In genomic region chr19:7272856-7273578, GRCh38 we compare ENCODE assay signal across 13 cellular contexts. TPM values are rescaled to one million over a fixed set of nuclear protein-coding genes. Genes with fewer than 3 reads are reported as not detected.
DNase-seq lines count a peak whose midpoint lies in the region; ATAC-seq and TF ChIP-seq lines count a peak whose summit lies in the region.
"Had no signal": no experiment of that assay in that cellular context is flagged by ENCODE, and none has a peak within 500 bp of the region (broad histone marks: within the 10 kb centered on the region; RNA-seq: fewer than 3 reads in every experiment).

No MANE protein-coding gene starts in this region.

- no peaks in the 10 kb centered on the region for H3K36me3 ChIP-seq in DND-41 (ENCODE audit: insufficient read depth, low read length)
- no peaks in the 10 kb centered on the region for H3K36me3 ChIP-seq in uterus
- H3K36me3 ChIP-seq: transverse colon had no signal

- no peaks in the 10 kb centered on the region for H4K20me1 ChIP-seq in DND-41 (ENCODE audit: insufficient read depth, low read length)

- H3K4me1 ChIP-seq in DND-41 (ENCODE audit: insufficient read depth, low read length) (peaks cover 22% of the 10 kb centered on the region), uterus (no peaks in the 10 kb centered on the region)

- no peak overlapping the region; the same call in 1 of the 2 replicates for H3K9ac ChIP-seq in DND-41 (ENCODE audit: low read depth, low read length)

- H3K27me3 ChIP-seq in DND-41 (ENCODE audit: insufficient read depth, low read length, poor library complexity) (no peaks in the 10 kb centered on the region), uterus (no peaks in the 10 kb centered on the region)
- H3K27me3 ChIP-seq: transverse colon had no signal

- no peak for TF ChIP-seq POLR2A in uterus (IDR thresholded peaks at IDR 0.05)

- no peak overlapping the region for H2AFZ ChIP-seq in DND-41 (ENCODE audit: low read depth, low read length)

- peak; percentile 93 for ATAC-seq in DND-41 (ENCODE audit: insufficient read depth, low read depth)
- ATAC-seq in GM19463 (IDR thresholded peaks at IDR 0.05; ENCODE audit: unreplicated experiment), result peak; percentile 51
- ATAC-seq in left lobe of liver, result no peak

- intact Hi-C loops in uterus (cut with DNase I; ENCODE audit: low total_unique reads), result no loop called here

- peak; percentile 20 for DNase-seq in DND-41
- peak; percentile 53 to 68 for DNase-seq in Kasumi-1 (lab: John Stamatoyannopoulos, UW)
- peak; percentile 20 to 21 for DNase-seq in cardiac fibroblast (ENCODE audit: low read depth in 2 of 2)
- DNase-seq in activated T-cell treated with anti-CD3 and anti-CD28 coated beads for 4 hours, result no peak
- no peak for DNase-seq in uterus
- no peak for DNase-seq in left lobe of liver (ENCODE audit: low spot score)
- no peak for DNase-seq in NCI-H2227 (lab: John Stamatoyannopoulos, UW; ENCODE audit: unreplicated experiment)
- DNase-seq: activated effector memory CD4-positive, alpha-beta T cell treated with anti-CD3 and anti-CD28 coated beads, Interleukin-2, amount 50 U/mL, for 16 hours; left ventricle myocardium inferior; NCI-H146; transverse colon had no signal

- no peaks in the 10 kb centered on the region for H3K79me2 ChIP-seq in DND-41 (ENCODE audit: insufficient read depth, low read length)

- peak overlapping the region; percentile 26; the same call in 1 of the 2 replicates for H3K4me2 ChIP-seq in DND-41 (ENCODE audit: insufficient read depth, low read length)

- peak overlapping the region; percentile 68; the same call in 1 of the 2 replicates for H3K27ac ChIP-seq in DND-41 (ENCODE audit: low read length)
- H3K27ac ChIP-seq in uterus, result no peak overlapping the region
- H3K27ac ChIP-seq: C4-2B, left ventricle myocardium inferior, transverse colon had no signal

- H3K4me3 ChIP-seq in DND-41 (ENCODE audit: low read depth in 1 of 2, low read length in 2 of 2), result no peak overlapping the region
- H3K4me3 ChIP-seq in cardiac fibroblast (replicated peaks in 1 of 2; ENCODE audit: low read depth in 2 of 2, low read length in 2 of 2), result no peak overlapping the region
- H3K4me3 ChIP-seq in uterus, result no peak overlapping the region
- H3K4me3 ChIP-seq: left ventricle myocardium inferior, transverse colon had no signal

- TF ChIP-seq CTCF in DND-41 (IDR thresholded peaks at IDR 0.05; ENCODE audit: borderline replicate concordance, extremely low read depth, low read length, poor library complexity, severe bottlenecking) (no peak), cardiac fibroblast (IDR thresholded peaks at IDR 0.05; ENCODE audit: low read depth, low read length) (no peak), uterus (IDR thresholded peaks at IDR 0.05) (no peak)

- no peaks in the 10 kb centered on the region for H3K9me3 ChIP-seq in DND-41 (ENCODE audit: insufficient read depth, low read length, severe bottlenecking)
- H3K9me3 ChIP-seq in uterus, result no peaks in the 10 kb centered on the region
- H3K9me3 ChIP-seq: left ventricle myocardium inferior, transverse colon had no signal

RNA-seq across cellular contexts. Expression of gene INSR, which starts 21.2 kb away (rescaled TPM):
- total RNA-seq in uterus (10 to 100 TPM; 46.0 to 97.6 (median 68.3) TPM), left lobe of liver (96.4 TPM)

Comparison
In these comparisons a context has a peak if more than half of its experiments do, and no peak if none do; other contexts are left out.
1. DNase-seq: peak in DND-41 (single experiment), Kasumi-1 (2 of 2) and cardiac fibroblast (2 of 2); none in activated T-cell treated with anti-CD3 and anti-CD28 coated beads for 4 hours (single experiment), uterus (0 of 2), left lobe of liver (single experiment) and NCI-H2227 (single experiment).